ENCODE assay signal across 8 cellular contexts in genomic region chr1:46340404-46341221, GRCh38. TPM values are rescaled to one million over a fixed set of nuclear protein-coding genes. Genes with fewer than 3 reads are reported as not detected.
DNase-seq lines count a peak whose midpoint lies in the region; ATAC-seq and TF ChIP-seq lines count a peak whose summit lies in the region.

Gene NSUN4 (plus strand): TSS chr1:46340807. CDS start chr1:46340827, 20 bp downstream.

- no peaks in the 10 kb centered on the region for H3K9me3 ChIP-seq in IMR-90 (ENCODE audit: control insufficient read depth, insufficient read depth, low read length)

- intact Hi-C loops in IMR-90 (cut with micrococcal nuclease): loop anchor here (2.0 kb wide), 1 partner anchor 36 kb away; no protein-coding TSS in a partner anchor

- no peak within 1 kb of the TSS for H2BK20ac ChIP-seq in IMR-90 (ENCODE audit: low read depth, low read length)

- H2AK9ac ChIP-seq in IMR-90 (replicated peaks; ENCODE audit: low read depth, low read length, poor library complexity): peak within 1 kb of the TSS; percentile 75

- TSS peak; percentile 43 for BruUV-seq in IMR-90 (replicated peaks; lab: Mats Ljungman, UMichigan)

- TF ChIP-seq RAD21 in IMR-90 (IDR thresholded peaks at IDR 0.05; ENCODE audit: low read length): 0 out of 2 replicates have a peak, but pooled peaks have one; percentile 22

- peak within 1 kb of the TSS; percentile 94 for H3K56ac ChIP-seq in IMR-90 (ENCODE audit: extremely low read depth, insufficient read depth, low read length)

- peak within 1 kb of the TSS; percentile 91 for H3K4me2 ChIP-seq in IMR-90 (ENCODE audit: low read depth, low read length)

- peak; percentile 80 for TF ChIP-seq CTCF in IMR-90 (conservative IDR thresholded peaks at IDR 0.05; ENCODE audit: low read depth, low read length)

- peak within 1 kb of the TSS; percentile 77 for H3K18ac ChIP-seq in IMR-90 (ENCODE audit: low read depth, low read length)

- ATAC-seq in GM21526 (IDR thresholded peaks at IDR 0.05; ENCODE audit: low FRiP score, unreplicated experiment) (peak; percentile 50), IMR-90 (ENCODE audit: low read depth) (peak; percentile 96)

- H4K5ac ChIP-seq in IMR-90 (ENCODE audit: low read depth, low read length): peak within 1 kb of the TSS; percentile 94

- peak; percentile 91 for TF ChIP-seq POLR2A in IMR-90 (IDR thresholded peaks at IDR 0.05; ENCODE audit: low read depth, low read length)

- DNase-seq in DMS114 treated with DMSO at 0.1 percent for 48 hours (lab: John Stamatoyannopoulos, UW; ENCODE audit: unreplicated experiment) (peak; percentile 97), IMR-90 (peak; percentile 98), OCI-M2 (lab: John Stamatoyannopoulos, UW; ENCODE audit: unreplicated experiment) (peak; percentile 58), activated T-cell treated with anti-CD3 and anti-CD28 coated beads for 48 hours (ENCODE audit: low read depth) (peak; percentile 84), epithelial cell of prostate (ENCODE audit: low read depth, low spot score) (peak; percentile 64), mucosa of gallbladder (ENCODE audit: low spot score) (peak; percentile 92)
- peak; percentile 53 to 62 for DNase-seq in stimulated activated CD8-positive, alpha-beta memory T cell treated with anti-CD3 and anti-CD28 coated beads, Interleukin-4, amount 100 ng/mL, for 4 hours (ENCODE audit: low read depth in 2 of 2, low spot score in 1 of 2)

- H3K4ac ChIP-seq in IMR-90 (ENCODE audit: low read depth, low read length): peak within 1 kb of the TSS; percentile 97

- H3K14ac ChIP-seq in IMR-90 (replicated peaks; ENCODE audit: low read depth, low read length): peak within 1 kb of the TSS; percentile 99

- dilution Hi-C loops in IMR-90 (cut with HindIII; ENCODE audit: low sequenced_read_pairs, unreplicated experiment): no loop called here

- peak within 1 kb of the TSS; percentile 74 for H2AK5ac ChIP-seq in IMR-90 (ENCODE audit: low read depth, low read length)

- POLR2A ChIA-PET in IMR-90 (lab: Charles Lee; ENCODE audit: unreplicated experiment): no interaction called here

- no peaks in the 10 kb centered on the region for H3K27me3 ChIP-seq in IMR-90 (ENCODE audit: control insufficient read depth, insufficient read depth, low read length)

- H3K9me1 ChIP-seq in IMR-90 (ENCODE audit: insufficient read depth, low read length): peaks cover 7% of the 10 kb centered on the region; the same call in 1 of the 2 replicates

- 2% methylated on average over 21 of the region's 53 CpGs; no CpG with 5 or more reads in 1 of the 2 experiments for WGBS in IMR-90 (ENCODE audit: extremely low coverage in 2 of 2, insufficient read length in 1 of 2), 2 experiments

- H2BK15ac ChIP-seq in IMR-90 (ENCODE audit: low read depth, low read length): peak within 1 kb of the TSS; percentile 75; the same call in 1 of the 3 replicates

- H2AFZ ChIP-seq in IMR-90 (replicated peaks; ENCODE audit: low read length, poor library complexity): peak within 1 kb of the TSS; percentile 94

- H3K9ac ChIP-seq in IMR-90 (ENCODE audit: low read depth, low read length): peak within 1 kb of the TSS; percentile 93

- peak within 1 kb of the TSS; percentile 88 for H3K23ac ChIP-seq in IMR-90 (ENCODE audit: low read depth, low read length)

- H3K4me3 ChIP-seq in IMR-90 (ENCODE audit: insufficient read depth, low read depth, low read length): peak within 1 kb of the TSS; percentile 72

- peaks cover 10 to 40% of the 10 kb centered on the region in 2 experiments for H3K79me1 ChIP-seq in IMR-90 (ENCODE audit: low read depth in 1 of 2, low read length in 2 of 2)

- peak within 1 kb of the TSS; percentile 97 for H4K91ac ChIP-seq in IMR-90 (ENCODE audit: insufficient read depth, low read depth, low read length)

- H2BK120ac ChIP-seq in IMR-90 (ENCODE audit: low read depth, low read length): peak within 1 kb of the TSS; percentile 71

- H2BK5ac ChIP-seq in IMR-90 (ENCODE audit: low read depth, low read length, poor library complexity, severe bottlenecking): peak within 1 kb of the TSS; percentile 91

- peaks cover 4% of the 10 kb centered on the region for H3K4me1 ChIP-seq in IMR-90 (ENCODE audit: control insufficient read depth, insufficient read depth, low read length)

- CTCF ChIA-PET in IMR-90 (lab: Yijun Ruan, JAX): interaction anchor here (0.6 to 1.3 kb wide), 4 partner anchors 10 to 448 kb away, joined by 3 to 4 read pairs (median 4); no protein-coding TSS in a partner anchor

- H3K36me3 ChIP-seq in IMR-90 (ENCODE audit: control insufficient read depth, insufficient read depth, low read length): peaks cover 11% of the 10 kb centered on the region

- H4K8ac ChIP-seq in IMR-90 (ENCODE audit: low read depth in 2 of 2, low read length in 2 of 2): peak within 1 kb of the TSS; percentile 45 to 98

- in situ Hi-C loops in IMR-90 (cut with MboI; ENCODE audit: low sequenced_read_pairs): no loop called here

- H3K27ac ChIP-seq in IMR-90 (ENCODE audit: insufficient read depth, low read length) (peak within 1 kb of the TSS; percentile 90), epithelial cell of prostate (peak within 1 kb of the TSS; percentile 95)

- H4K20me1 ChIP-seq in IMR-90 (ENCODE audit: insufficient read depth, low read length): no peaks in the 10 kb centered on the region

TF ChIP-seq in IMR-90, 13 proteins besides CTCF, POLR2A, EP300 and RAD21:
- TF ChIP-seq MXI1 (IDR thresholded peaks at IDR 0.05; ENCODE audit: borderline replicate concordance, low read depth, low read length) (peak; percentile 94), MAFK (IDR thresholded peaks at IDR 0.05; ENCODE audit: low read depth, low read length) (no peak), RCOR1 (IDR thresholded peaks at IDR 0.05; ENCODE audit: insufficient replicate concordance, low read length) (no peak), FOS (IDR thresholded peaks at IDR 0.05; ENCODE audit: low read depth, low read length) (0 out of 2 replicates have a peak, but pooled peaks have one; percentile 8), CEBPB (IDR thresholded peaks at IDR 0.05; ENCODE audit: low read depth, low read length) (peak; percentile 99), MAZ (IDR thresholded peaks at IDR 0.05; ENCODE audit: borderline replicate concordance, low read depth, low read length) (peak; percentile 42; the same call in 1 of the 2 replicates)
TF ChIP-seq in IMR-90: peak in this region for 4.

RNA-seq across cellular contexts. Expression of gene NSUN4, which starts in this region (rescaled TPM):
- total RNA-seq in IMR-90 (2012; rRNA removed) (10.9 and 11.9 TPM in 2 replicates), mucosa of gallbladder (26.3 TPM)
- polyA plus RNA-seq in IMR-90 (2012; rRNA removed): 11.6 and 13.0 TPM in 2 replicates
- 12.8 and 16.1 TPM in 2 replicates for polyA plus RNA-seq in IMR-90 (2012; cell fraction: cytosol; rRNA removed)
- polyA plus RNA-seq in IMR-90 (2012; cell fraction: nucleus; rRNA removed; ENCODE audit: low replicate concordance): 12.0 and 17.3 TPM in 2 replicates

Comparison
In these comparisons a context has a peak if more than half of its experiments do, and no peak if none do; other contexts are left out.
1. Peak in every context shown above with its lines: DNase-seq, ATAC-seq, H3K4me3 ChIP-seq and H3K27ac ChIP-seq.